ENCODE assay signal across 8 cellular contexts in the genomic region with DNA sequence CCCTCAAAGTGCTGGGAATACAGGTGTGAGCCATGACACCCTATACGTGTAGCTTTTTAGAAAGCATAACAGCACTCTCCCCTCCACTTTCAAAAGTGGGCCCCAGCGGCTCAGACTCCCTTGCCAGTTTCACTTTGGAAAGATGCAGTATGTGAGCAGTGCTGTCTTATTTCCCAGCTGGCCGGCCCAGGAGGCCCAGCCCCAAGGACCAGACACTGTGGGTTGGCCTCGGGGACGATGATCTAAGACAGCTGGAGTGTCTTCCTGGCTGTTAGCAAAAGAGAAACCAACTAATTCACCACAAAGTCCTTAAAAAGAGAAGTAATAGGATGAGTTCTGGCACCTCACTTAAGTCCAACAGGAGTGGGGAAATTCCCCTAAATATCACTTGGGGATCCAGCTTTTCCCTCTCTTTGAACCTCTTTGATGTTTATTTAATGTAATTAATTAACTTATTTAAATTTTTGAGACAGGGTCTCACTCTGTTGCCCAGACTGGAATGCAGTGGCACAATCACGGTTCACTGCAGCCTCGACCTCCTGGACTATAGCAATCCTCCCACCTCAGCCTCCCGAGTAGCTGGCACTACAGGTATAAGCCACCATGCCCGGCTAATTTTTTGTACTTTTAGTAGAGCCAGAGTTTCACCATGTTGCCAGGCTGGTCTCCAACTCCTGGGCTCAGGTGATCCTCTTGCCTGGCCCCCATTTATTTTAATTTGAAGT. TPM values are rescaled to one million over a fixed set of nuclear protein-coding genes. Genes with fewer than 3 reads are reported as not detected.
DNase-seq lines count a peak whose midpoint lies in the region; ATAC-seq, FAIRE-seq and TF ChIP-seq lines count a peak whose summit lies in the region.

No MANE protein-coding gene starts in this region.

- no peak overlapping the region for H3K9ac ChIP-seq in trophoblast cell (ENCODE audit: low read length)

- peak overlapping the region; percentile 55 for H4K91ac ChIP-seq in trophoblast cell (ENCODE audit: low read depth, low read length)

- no peaks in the 10 kb centered on the region for H3K79me2 ChIP-seq in trophoblast cell (ENCODE audit: control insufficient read depth, insufficient read depth, low read length, poor library complexity)

- peak overlapping the region; percentile 38 for H3K18ac ChIP-seq in trophoblast cell (ENCODE audit: low read length)

- H3K4me1 ChIP-seq in Panc1 (ENCODE audit: control insufficient read depth, insufficient read depth, low read length) (peaks cover 24% of the 10 kb centered on the region), trophoblast cell (ENCODE audit: control insufficient read depth in 1 of 2, insufficient read depth in 2 of 2, low read length in 2 of 2) (peaks cover 14 to 27% of the 10 kb centered on the region in 2 experiments)

- peak overlapping the region; percentile 17 for H3K14ac ChIP-seq in trophoblast cell (ENCODE audit: low read length)

- H3K9me3 ChIP-seq in Panc1 (ENCODE audit: control insufficient read depth, insufficient read depth, low read depth, low read length) (no peaks in the 10 kb centered on the region), trophoblast cell (ENCODE audit: insufficient read depth, low read depth, low read length) (peaks cover 1% of the 10 kb centered on the region)

- no TSS peak for BruUV-seq in Panc1 (replicated peaks; lab: Mats Ljungman, UMichigan)

- peak; percentile 85 for ATAC-seq in GM18502 (IDR thresholded peaks at IDR 0.05; ENCODE audit: poor library complexity, unreplicated experiment)
- ATAC-seq in HG02642 (IDR thresholded peaks at IDR 0.05; ENCODE audit: poor library complexity, unreplicated experiment), result peak; percentile 89
- peak; percentile 35; the same call in 1 of the 2 replicates for ATAC-seq in Panc1

- peak overlapping the region; percentile 66 for H2BK12ac ChIP-seq in trophoblast cell (ENCODE audit: low read length)

- TF ChIP-seq CTCF in Panc1 (IDR thresholded peaks at IDR 0.05), result no peak

- no peak overlapping the region for H2BK5ac ChIP-seq in trophoblast cell (ENCODE audit: low read depth, low read length, poor library complexity)

- intact Hi-C loops in Panc1 (cut with micrococcal nuclease; ENCODE audit: unreplicated experiment), result no loop called here

- no CpG with 5 or more reads among the region's 9 CpGs for WGBS in trophoblast cell (ENCODE audit: extremely low coverage, insufficient coverage, insufficient read length)

- no peak overlapping the region for H2AFZ ChIP-seq in trophoblast cell (ENCODE audit: insufficient read depth, low read length, poor library complexity)

- POLR2A ChIA-PET in Panc1 (lab: Charles Lee), result no interaction called here

- H3K36me3 ChIP-seq in Panc1 (ENCODE audit: control insufficient read depth, insufficient read depth, low read length), result no peaks in the 10 kb centered on the region
- H3K36me3 ChIP-seq in trophoblast cell (ENCODE audit: control insufficient read depth in 1 of 2, insufficient read depth in 2 of 2, low read length in 2 of 2), result no peaks in the 10 kb centered on the region

- no peak for DNase-seq in Panc1 (ENCODE audit: low read depth, low spot score)
- peak; percentile 86 for DNase-seq in fibroblast of gingiva (ENCODE audit: low read depth)
- peak; percentile 72 to 79 for DNase-seq in trophoblast cell
- no peak for DNase-seq in NCI-H1930 (lab: John Stamatoyannopoulos, UW)
- no peak for DNase-seq in central memory CD4-positive, alpha-beta T cell
- DNase-seq in HTR-8/SVneo (ENCODE audit: insufficient read length, low spot score), result no peak

- no peak for FAIRE-seq in HTR-8/SVneo (lab: Jason Lieb, UNC)

- in situ Hi-C loops in Panc1 (cut with HindIII; ENCODE audit: low pct_unique_long_range_greater_than_20kb, low sequenced_read_pairs), result no loop called here

- H3K79me1 ChIP-seq in trophoblast cell (ENCODE audit: low read length), result peaks cover 22% of the 10 kb centered on the region

- no peak overlapping the region for H4K8ac ChIP-seq in trophoblast cell (ENCODE audit: low read depth, low read length)

- H3K4me3 ChIP-seq in Panc1 (ENCODE audit: low read depth in 2 of 2, low read length in 2 of 2) (no peak overlapping the region), trophoblast cell (ENCODE audit: low read depth, low read length) (no peak overlapping the region)

- H2AK5ac ChIP-seq in trophoblast cell (ENCODE audit: low read length), result peak overlapping the region; percentile 66

- H3K4me2 ChIP-seq in trophoblast cell (ENCODE audit: low read length), result no peak overlapping the region

- H2BK120ac ChIP-seq in trophoblast cell (ENCODE audit: insufficient read depth, low read length, poor library complexity), result no peak overlapping the region

- H3K27me3 ChIP-seq in Panc1 (ENCODE audit: control insufficient read depth, insufficient read depth, low read length), result no peaks in the 10 kb centered on the region
- no peaks in the 10 kb centered on the region for H3K27me3 ChIP-seq in trophoblast cell (ENCODE audit: insufficient read depth, low read length)

- CTCF ChIA-PET in Panc1 (lab: Charles Lee), result interaction anchor here (0.6 kb wide), 1 partner anchor 227 kb away, joined by 4 read pairs; no protein-coding TSS in a partner anchor

- no peak overlapping the region for H3K4ac ChIP-seq in trophoblast cell (ENCODE audit: low read depth, low read length)

- H3K27ac ChIP-seq in Panc1 (ENCODE audit: low read length) (0 out of 2 replicates have a peak overlapping the region, but pooled peaks have one; percentile 14), trophoblast cell (ENCODE audit: low read depth, low read length) (peak overlapping the region; percentile 59)

- no peak overlapping the region for H4K12ac ChIP-seq in trophoblast cell (ENCODE audit: low read depth, low read length)

- H3K23ac ChIP-seq in trophoblast cell (ENCODE audit: low read length), result no peak overlapping the region

RNA-seq across cellular contexts. Expression of gene CLIC4, which starts 17.6 kb away (rescaled TPM):
- total RNA-seq in Panc1 (2021; ENCODE audit: unreplicated experiment), result 123 TPM
- 162 TPM for polyA plus RNA-seq in Panc1 (2012; ENCODE audit: insufficient read length)
- polyA plus RNA-seq in trophoblast cell (2013), result 204 and 206 TPM in 2 replicates

Comparison
In these comparisons a context has a peak if more than half of its experiments do, and no peak if none do; other contexts are left out.
1. ATAC-seq: peak in every context shown above with its lines; median percentile 89 in HG02642; 85 in GM18502; 35 in Panc1.
2. DNase-seq: peak in fibroblast of gingiva (single experiment) and trophoblast cell (2 of 2); none in Panc1 (single experiment), NCI-H1930 (0 of 2), central memory CD4-positive, alpha-beta T cell (single experiment) and HTR-8/SVneo (single experiment).